ENCODE assay signal across 8 cellular contexts in genomic region chr17:19363114-19363438, GRCh38. TPM values are rescaled to one million over a fixed set of nuclear protein-coding genes. Genes with fewer than 3 reads are reported as not detected.
DNase-seq lines count a peak whose midpoint lies in the region; ATAC-seq, FAIRE-seq and TF ChIP-seq lines count a peak whose summit lies in the region.

No MANE protein-coding gene starts in this region.

- peak overlapping the region; percentile 16 for H2AFZ ChIP-seq in endothelial cell of umbilical vein (ENCODE audit: low read depth, low read length)

- peak overlapping the region; percentile 68 for H3K27ac Mint-ChIP-seq in Caco-2 (ENCODE audit: unreplicated experiment)

- no peaks in the 10 kb centered on the region for H3K36me3 Mint-ChIP-seq in Caco-2 (ENCODE audit: insufficient read depth, unreplicated experiment)

- no peaks in the 10 kb centered on the region for H4K20me1 ChIP-seq in endothelial cell of umbilical vein (replicated peaks; ENCODE audit: control insufficient read depth, extremely low read depth, insufficient read depth, low read length)

- H3K27ac ChIP-seq in RWPE1 (peak overlapping the region; percentile 89), endothelial cell of umbilical vein (ENCODE audit: insufficient read depth, low read depth, low read length) (no peak overlapping the region), ovary (peak overlapping the region; percentile 57 to 90)

- H3K9me1 ChIP-seq in endothelial cell of umbilical vein (replicated peaks; ENCODE audit: control insufficient read depth, extremely low read depth, insufficient read depth, low read length), result no peaks in the 10 kb centered on the region

- no peak for TF ChIP-seq CTCF in Caco-2 (IDR thresholded peaks at IDR 0.05; ENCODE audit: insufficient read depth in 1 of 2, low read depth in 1 of 2, low read length in 1 of 2, severe bottlenecking in 1 of 2, unreplicated experiment in 1 of 2)
- peak; percentile 62 for TF ChIP-seq CTCF in RWPE1 (conservative IDR thresholded peaks at IDR 0.05; ENCODE audit: low read depth)
- no peak for TF ChIP-seq CTCF in endothelial cell of umbilical vein (IDR thresholded peaks at IDR 0.05; ENCODE audit: extremely low read depth in 1 of 2, insufficient read depth in 1 of 2, low read depth in 1 of 2, low read length in 2 of 2)
- TF ChIP-seq CTCF in ovary (IDR thresholded peaks at IDR 0.05), result no peak

- BruUV-seq in Caco-2 (replicated peaks; lab: Mats Ljungman, UMichigan) (no TSS peak), endothelial cell of umbilical vein (replicated peaks; lab: Mats Ljungman, UMichigan) (no TSS peak)

- H3K9ac ChIP-seq in endothelial cell of umbilical vein (replicated peaks; ENCODE audit: extremely low read depth, insufficient read depth, low read length), result no peak overlapping the region

- no peaks in the 10 kb centered on the region for H3K4me1 Mint-ChIP-seq in Caco-2 (ENCODE audit: low read depth, unreplicated experiment)

- H3K27me3 ChIP-seq in Caco-2 (replicated peaks; ENCODE audit: control insufficient read depth, insufficient read depth, low read length), result no peaks in the 10 kb centered on the region
- no peaks in the 10 kb centered on the region for H3K27me3 ChIP-seq in endothelial cell of umbilical vein (ENCODE audit: control insufficient read depth in 2 of 2, insufficient read depth in 2 of 2, low read length in 2 of 2)
- no peaks in the 10 kb centered on the region for H3K27me3 ChIP-seq in ovary

- TF ChIP-seq POLR2A in endothelial cell of umbilical vein (IDR thresholded peaks at IDR 0.05; ENCODE audit: low read depth, low read length) (no peak), ovary (IDR thresholded peaks at IDR 0.05) (no peak)

- CTCF ChIA-PET in Caco-2 (lab: Charles Lee) (interaction anchor here (0.6 to 2.4 kb wide), 24 partner anchors 9 to 1170 kb away, joined by 3 to 69 read pairs (median 4); partner anchors contain the start of genes ALDH3A2 and MAPK7), RWPE1 (lab: Yijun Ruan, JAX) (interaction anchor here (0.5 to 2.0 kb wide), 30 partner anchors 9 to 1404 kb away, joined by 3 to 40 read pairs (median 4); partner anchors contain the start of gene MAPK7), endothelial cell of umbilical vein (lab: Charles Lee) (interaction anchor here (0.6 to 2.9 kb wide), 46 partner anchors 9 to 754 kb away, joined by 3 to 169 read pairs (median 5); partner anchors contain the start of genes ALDH3A2, MAPK7 and RNF112)

- no peaks in the 10 kb centered on the region for H3K27me3 Mint-ChIP-seq in Caco-2 (ENCODE audit: insufficient read depth, unreplicated experiment)

- H3K4me1 ChIP-seq in Caco-2, result peaks cover 6% of the 10 kb centered on the region
- H3K4me1 ChIP-seq in endothelial cell of umbilical vein (ENCODE audit: control insufficient read depth, extremely low read depth, insufficient read depth, low read length), result peaks cover 8% of the 10 kb centered on the region
- H3K4me1 ChIP-seq in ovary (ENCODE audit: insufficient read depth), result peaks cover 2% of the 10 kb centered on the region

- DNase-seq in Caco-2 (no peak), RWPE1 (ENCODE audit: low spot score) (no peak), endothelial cell of umbilical vein (ENCODE audit: low read depth, low spot score) (no peak), ovary (no peak), mesenteric fat pad (ENCODE audit: low spot score) (no peak), sciatic nerve (ENCODE audit: low spot score) (no peak), NCI-H1930 (lab: John Stamatoyannopoulos, UW) (no peak)

- H3K4me3 Mint-ChIP-seq in Caco-2 (ENCODE audit: unreplicated experiment), result peak overlapping the region; percentile 80

- ATAC-seq in GM21619 (IDR thresholded peaks at IDR 0.05; ENCODE audit: unreplicated experiment) (no peak), sciatic nerve (no peak)

- no peak for FAIRE-seq in endothelial cell of umbilical vein (lab: Jason Lieb, UNC)

- WGBS in ovary, 3 donors, result 11 to 24% (median 12%) methylated on average over 14 of the region's 14 CpGs

- H3K9me3 ChIP-seq in Caco-2 (no peaks in the 10 kb centered on the region), endothelial cell of umbilical vein (replicated peaks; ENCODE audit: control insufficient read depth, insufficient read depth, low read length) (no peaks in the 10 kb centered on the region), ovary (no peaks in the 10 kb centered on the region)

- dilution Hi-C loops in endothelial cell of umbilical vein (cut with MboI; ENCODE audit: extremely low pct_ligation_motif_present, low sequenced_read_pairs), result no loop called here

- H3K36me3 ChIP-seq in Caco-2 (ENCODE audit: control insufficient read depth, insufficient read depth, low read length), result no peaks in the 10 kb centered on the region
- H3K36me3 ChIP-seq in endothelial cell of umbilical vein (ENCODE audit: control insufficient read depth in 2 of 2, extremely low read depth in 1 of 2, insufficient read depth in 2 of 2, low read length in 2 of 2), result peaks cover 0 to under 1% of the 10 kb centered on the region in 2 experiments
- no peaks in the 10 kb centered on the region for H3K36me3 ChIP-seq in ovary

- intact Hi-C loops in Caco-2 (cut with micrococcal nuclease; ENCODE audit: unreplicated experiment) (loop anchor here (2.0 kb wide), 1 partner anchor 404 kb away; no protein-coding TSS in a partner anchor), endothelial cell of umbilical vein (cut with micrococcal nuclease) (loop anchor here (1.0 kb wide), 2 partner anchors 106 to 145 kb away; no protein-coding TSS in a partner anchor), ovary (cut with DNase I) (loop anchor here (2.0 to 10.0 kb wide), 5 partner anchors 84 to 404 kb away; no protein-coding TSS in a partner anchor), sciatic nerve (cut with DNase I) (loop anchor here (5.0 kb wide), 1 partner anchor 84 kb away; no protein-coding TSS in a partner anchor)

- no peak for TF ChIP-seq EP300 in ovary (IDR thresholded peaks at IDR 0.05)

- POLR2A ChIA-PET in Caco-2 (lab: Charles Lee), result interaction anchor here (1.0 to 3.1 kb wide), 3 partner anchors 9 to 25 kb away, joined by 3 to 30 read pairs (median 3); partner anchors contain the start of gene MAPK7
- POLR2A ChIA-PET in RWPE1 (lab: Yijun Ruan, JAX; ENCODE audit: low non-redundant PET), result interaction anchor here (1.6 kb wide), 1 partner anchor 15 kb away, joined by 6 read pairs; the partner anchor contains the start of gene MAPK7
- POLR2A ChIA-PET in endothelial cell of umbilical vein (lab: Charles Lee), result interaction anchor here (0.5 to 1.8 kb wide), 3 partner anchors 9 to 119 kb away, joined by 3 to 15 read pairs (median 4); partner anchors contain the start of gene MAPK7

- H3K4me2 ChIP-seq in endothelial cell of umbilical vein (ENCODE audit: insufficient read depth, low read length), result no peak overlapping the region

- H3K79me2 ChIP-seq in endothelial cell of umbilical vein (ENCODE audit: control insufficient read depth, insufficient read depth, low read length), result no peaks in the 10 kb centered on the region

- no peaks in the 10 kb centered on the region for H3K9me3 Mint-ChIP-seq in Caco-2 (ENCODE audit: unreplicated experiment)

- peak overlapping the region; percentile 81 for H3K4me3 ChIP-seq in Caco-2 (ENCODE audit: low read depth, low read length)
- H3K4me3 ChIP-seq in endothelial cell of umbilical vein (replicated peaks in 1 of 3; ENCODE audit: insufficient read depth in 1 of 3, low read depth in 1 of 3, low read length in 3 of 3), result no peak overlapping the region
- peak overlapping the region; percentile 84 for H3K4me3 ChIP-seq in ovary

RNA-seq across cellular contexts. Expression of gene B9D1, which starts 0.6 kb away (rescaled TPM):
- total RNA-seq in Caco-2 (2022) (8.1 and 11.5 TPM in 2 replicates), endothelial cell of umbilical vein (17.9 and 20.5 TPM in 2 replicates), ovary (10 to 100 TPM; 19.6 to 60.5 (median 26.9) TPM), mesenteric fat pad (7.5 TPM), sciatic nerve (19.8 TPM)
- polyA plus RNA-seq in endothelial cell of umbilical vein (55.8 and 66.0 TPM in 2 replicates), ovary (10 to 100 TPM; 11.9 to 16.8 TPM)
- polyA plus RNA-seq in endothelial cell of umbilical vein (2011; cell fraction: cytosol; rRNA removed), result 61.3 TPM in 2 replicates
- polyA plus RNA-seq in endothelial cell of umbilical vein (2011; cell fraction: nucleus; rRNA removed), result 32.8 and 53.9 TPM in 2 replicates
- polyA plus RNA-seq in endothelial cell of umbilical vein (2012), result 21.0 and 27.2 TPM in 2 replicates
- polyA minus RNA-seq in endothelial cell of umbilical vein, result 40.3 and 46.5 TPM in 2 replicates
- polyA minus RNA-seq in endothelial cell of umbilical vein (2011; cell fraction: cytosol; rRNA and poly(A)+ RNA removed), result 20.5 TPM
- polyA minus RNA-seq in endothelial cell of umbilical vein (2011; cell fraction: nucleus; rRNA and poly(A)+ RNA removed), result 13.0 and 17.7 TPM in 2 replicates

RNA-seq across cellular contexts. Expression of gene MAPK7, which starts 15.2 kb away (rescaled TPM):
- total RNA-seq in Caco-2 (2022) (20.8 and 22.1 TPM in 2 replicates), endothelial cell of umbilical vein (26.0 and 30.7 TPM in 2 replicates), ovary (10 to 100 TPM; 14.3 to 74.6 (median 40.6) TPM), mesenteric fat pad (27.2 TPM), sciatic nerve (28.2 TPM)
- polyA plus RNA-seq in endothelial cell of umbilical vein (16.8 and 17.2 TPM in 2 replicates), ovary (10 to 100 TPM; 15.2 to 23.0 TPM)
- polyA plus RNA-seq in endothelial cell of umbilical vein (2011; cell fraction: cytosol; rRNA removed), result 12.4 and 14.9 TPM in 2 replicates
- 25.6 and 30.1 TPM in 2 replicates for polyA plus RNA-seq in endothelial cell of umbilical vein (2011; cell fraction: nucleus; rRNA removed)
- 17.8 and 21.8 TPM in 2 replicates for polyA plus RNA-seq in endothelial cell of umbilical vein (2012)
- 36.6 and 36.7 TPM in 2 replicates for polyA minus RNA-seq in endothelial cell of umbilical vein
- polyA minus RNA-seq in endothelial cell of umbilical vein (2011; cell fraction: cytosol; rRNA and poly(A)+ RNA removed), result 9.1 TPM
- 24.8 and 29.8 TPM in 2 replicates for polyA minus RNA-seq in endothelial cell of umbilical vein (2011; cell fraction: nucleus; rRNA and poly(A)+ RNA removed)

RNA-seq across cellular contexts. Expression of gene MFAP4, which starts 23.9 kb away (rescaled TPM):
- not detected in 2 replicates for total RNA-seq in Caco-2 (2022)
- not detected in 2 replicates for total RNA-seq in endothelial cell of umbilical vein
- not detected in 2 replicates for polyA plus RNA-seq in endothelial cell of umbilical vein
- polyA plus RNA-seq in endothelial cell of umbilical vein (2011; cell fraction: cytosol; rRNA removed), result not detected in 2 replicates
- polyA plus RNA-seq in endothelial cell of umbilical vein (2011; cell fraction: nucleus; rRNA removed), result not detected in 2 replicates
- polyA plus RNA-seq in endothelial cell of umbilical vein (2012), result 0.29 TPM in 1 of 2 replicates, not detected in the other
- polyA minus RNA-seq in endothelial cell of umbilical vein, result not detected in 2 replicates
- not detected for polyA minus RNA-seq in endothelial cell of umbilical vein (2011; cell fraction: cytosol; rRNA and poly(A)+ RNA removed)
- not detected in 2 replicates for polyA minus RNA-seq in endothelial cell of umbilical vein (2011; cell fraction: nucleus; rRNA and poly(A)+ RNA removed)
- 100 to 1,000 TPM in 5 of 7 donors, 10 to 100 TPM in 2; 46.5 to 285 (median 168) TPM for total RNA-seq in ovary
- polyA plus RNA-seq in ovary, result 100 to 1,000 TPM; 179 to 380 TPM
- total RNA-seq in mesenteric fat pad, result 96.7 TPM
- 115 TPM for total RNA-seq in sciatic nerve

RNA-seq across cellular contexts. Expression of gene RNF112, which starts 48.0 kb away (rescaled TPM):
- 0.16 TPM in 1 of 2 replicates, not detected in the other for total RNA-seq in Caco-2 (2022)
- total RNA-seq in endothelial cell of umbilical vein, result 0.11 TPM in 1 of 2 replicates, not detected in the other
- polyA plus RNA-seq in endothelial cell of umbilical vein, result 0.05 and 0.06 TPM in 2 replicates
- 0.03 TPM in 2 replicates for polyA plus RNA-seq in endothelial cell of umbilical vein (2011; cell fraction: cytosol; rRNA removed)
- polyA plus RNA-seq in endothelial cell of umbilical vein (2011; cell fraction: nucleus; rRNA removed), result 0.28 and 1.1 TPM in 2 replicates
- polyA plus RNA-seq in endothelial cell of umbilical vein (2012), result 0.11 and 0.12 TPM in 2 replicates
- polyA minus RNA-seq in endothelial cell of umbilical vein, result not detected in 2 replicates
- not detected for polyA minus RNA-seq in endothelial cell of umbilical vein (2011; cell fraction: cytosol; rRNA and poly(A)+ RNA removed)
- not detected in 2 replicates for polyA minus RNA-seq in endothelial cell of umbilical vein (2011; cell fraction: nucleus; rRNA and poly(A)+ RNA removed)
- total RNA-seq in ovary, result 1 to 10 TPM in 5 of 7 donors, under 1 TPM in 2; 0.24 to 6.9 (median 2.1) TPM
- 1 to 10 TPM; 1.4 to 1.6 TPM for polyA plus RNA-seq in ovary
- total RNA-seq in mesenteric fat pad, result 3.9 TPM
- total RNA-seq in sciatic nerve, result 3.9 TPM

Comparison
In these comparisons a context has a peak if more than half of its experiments do, and no peak if none do; other contexts are left out.
1. H3K4me3 ChIP-seq: peak in Caco-2 (single experiment) and ovary (single experiment); none in endothelial cell of umbilical vein (0 of 3).
2. RNA of gene MFAP4, which starts 23.9 kb away (total RNA-seq): 46.5 to 285 TPM in ovary, 115 TPM in sciatic nerve (single experiment) and 96.7 TPM in mesenteric fat pad (single experiment); not detected in Caco-2 and not detected in endothelial cell of umbilical vein; every median in the first group is over 10 times any median in the second.